In the genomic region with DNA sequence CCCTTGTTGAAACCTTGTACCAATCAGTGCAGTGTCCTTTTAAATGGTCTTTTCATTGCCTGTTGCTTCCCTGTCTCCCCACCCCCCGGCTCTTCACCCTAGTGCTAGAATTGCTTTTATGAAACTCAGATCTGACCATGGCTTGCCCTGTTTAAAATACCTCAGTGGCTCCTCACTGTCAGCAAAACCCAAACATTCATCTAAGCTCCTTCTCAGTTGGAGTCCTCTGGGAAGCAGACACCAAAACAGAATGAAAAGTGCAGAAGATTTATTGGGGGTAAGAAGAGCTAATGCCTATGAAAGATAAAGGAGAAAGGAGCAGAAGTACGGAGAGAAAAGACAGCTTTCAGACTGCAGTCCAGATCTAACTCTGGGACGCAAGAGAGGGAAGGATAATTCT, we compare ENCODE assay signal across 11 cellular contexts. TPM values are rescaled to one million over a fixed set of nuclear protein-coding genes. Genes with fewer than 3 reads are reported as not detected.
DNase-seq lines count a peak whose midpoint lies in the region; ATAC-seq and TF ChIP-seq lines count a peak whose summit lies in the region.
"Had no signal": no experiment of that assay in that cellular context is flagged by ENCODE, and none has a peak within 500 bp of the region (broad histone marks: within the 10 kb centered on the region; RNA-seq: fewer than 3 reads in every experiment).

No MANE protein-coding gene starts in this region.

- H3K27me3 ChIP-seq in right lobe of liver: no peaks in the 10 kb centered on the region
- H3K27me3 ChIP-seq: body of pancreas had no signal

- H3K27ac Mint-ChIP-seq in activated CD8-positive, alpha-beta T cell treated with anti-CD3 and anti-CD28 coated beads for 36 hours: peak overlapping the region; percentile 4
- H3K27ac Mint-ChIP-seq in activated CD8-positive, alpha-beta T cell treated with anti-CD3 and anti-CD28 coated beads, Interleukin-2, amount 10 ng/mL, durations not matched to agents 7 days and 5 days: no peak overlapping the region
- H3K27ac Mint-ChIP-seq in activated naive CD8-positive, alpha-beta T cell: peak overlapping the region; percentile 23
- peak overlapping the region; percentile 98 for H3K27ac Mint-ChIP-seq in stimulated activated effector memory CD8-positive, alpha-beta T cell treated with anti-CD3 and anti-CD28 coated beads, Interleukin-12 subunit alpha, Interleukin-12 subunit beta, amount 100 ng/mL, for 72 hours

- CTCF ChIA-PET in activated CD8-positive, alpha-beta T cell treated with anti-CD3 and anti-CD28 coated beads for 36 hours (lab: Charles Lee): interaction anchor here (1.2 to 5.8 kb wide), 2 partner anchors 8 to 30 kb away, joined by 3 to 46 read pairs; no protein-coding TSS in a partner anchor
- CTCF ChIA-PET in activated CD8-positive, alpha-beta T cell treated with anti-CD3 and anti-CD28 coated beads, Interleukin-2, amount 10 ng/mL, durations not matched to agents 7 days and 5 days (lab: Charles Lee): interaction anchor here (1.0 to 7.3 kb wide), 2 partner anchors 8 to 32 kb away, joined by 3 to 60 read pairs; no protein-coding TSS in a partner anchor

- H3K27ac ChIP-seq in right lobe of liver: peak overlapping the region in 2 of 3 donors; percentile 54 to 62
- H3K27ac ChIP-seq: GM23248 had no signal

- no peaks in the 10 kb centered on the region for H3K9me3 ChIP-seq in right lobe of liver
- H3K9me3 ChIP-seq: body of pancreas had no signal

- peaks cover 34% of the 10 kb centered on the region for H3K36me3 Mint-ChIP-seq in activated CD8-positive, alpha-beta T cell treated with anti-CD3 and anti-CD28 coated beads for 36 hours (ENCODE audit: low read depth)
- H3K36me3 Mint-ChIP-seq in activated CD8-positive, alpha-beta T cell treated with anti-CD3 and anti-CD28 coated beads, Interleukin-2, amount 10 ng/mL, durations not matched to agents 7 days and 5 days (ENCODE audit: low read depth): peaks cover 72% of the 10 kb centered on the region
- H3K36me3 Mint-ChIP-seq in activated naive CD8-positive, alpha-beta T cell: peaks cover 22% of the 10 kb centered on the region
- peaks cover 14% of the 10 kb centered on the region for H3K36me3 Mint-ChIP-seq in stimulated activated effector memory CD8-positive, alpha-beta T cell treated with anti-CD3 and anti-CD28 coated beads, Interleukin-12 subunit alpha, Interleukin-12 subunit beta, amount 100 ng/mL, for 72 hours

- H3K4me3 Mint-ChIP-seq in activated CD8-positive, alpha-beta T cell treated with anti-CD3 and anti-CD28 coated beads for 36 hours: no peak overlapping the region
- H3K4me3 Mint-ChIP-seq in activated CD8-positive, alpha-beta T cell treated with anti-CD3 and anti-CD28 coated beads, Interleukin-2, amount 10 ng/mL, durations not matched to agents 7 days and 5 days: no peak overlapping the region
- no peak overlapping the region for H3K4me3 Mint-ChIP-seq in activated naive CD8-positive, alpha-beta T cell
- H3K4me3 Mint-ChIP-seq in stimulated activated effector memory CD8-positive, alpha-beta T cell treated with anti-CD3 and anti-CD28 coated beads, Interleukin-12 subunit alpha, Interleukin-12 subunit beta, amount 100 ng/mL, for 72 hours: no peak overlapping the region

- no peaks in the 10 kb centered on the region for H3K9me3 Mint-ChIP-seq in activated CD8-positive, alpha-beta T cell treated with anti-CD3 and anti-CD28 coated beads for 36 hours
- no peaks in the 10 kb centered on the region for H3K9me3 Mint-ChIP-seq in activated CD8-positive, alpha-beta T cell treated with anti-CD3 and anti-CD28 coated beads, Interleukin-2, amount 10 ng/mL, durations not matched to agents 7 days and 5 days (ENCODE audit: insufficient read depth)
- no peaks in the 10 kb centered on the region for H3K9me3 Mint-ChIP-seq in activated naive CD8-positive, alpha-beta T cell (ENCODE audit: low read depth)
- H3K9me3 Mint-ChIP-seq in stimulated activated effector memory CD8-positive, alpha-beta T cell treated with anti-CD3 and anti-CD28 coated beads, Interleukin-12 subunit alpha, Interleukin-12 subunit beta, amount 100 ng/mL, for 72 hours: no peaks in the 10 kb centered on the region

- no peak for DNase-seq in activated CD8-positive, alpha-beta T cell treated with anti-CD3 and anti-CD28 coated beads for 36 hours
- no peak for DNase-seq in activated CD8-positive, alpha-beta T cell treated with anti-CD3 and anti-CD28 coated beads, Interleukin-2, amount 10 ng/mL, durations not matched to agents 7 days and 5 days
- DNase-seq in right lobe of liver (no peak), hypothalamus (lab: John Stamatoyannopoulos, UW) (no peak)
- DNase-seq in stimulated activated effector memory CD8-positive, alpha-beta T cell treated with anti-CD3 and anti-CD28 coated beads, Interleukin-12 subunit alpha, Interleukin-12 subunit beta, amount 100 ng/mL, for 72 hours (ENCODE audit: low spot score in 2 of 2): no peak
- DNase-seq: body of pancreas, GM23248, retina had no signal

- WGBS in right lobe of liver (ENCODE audit: insufficient coverage, low coverage, low lambda C conversion rate, missing lambda C conversion rate): 74% methylated on average over 3 of the region's 3 CpGs

- POLR2A ChIA-PET in activated CD8-positive, alpha-beta T cell treated with anti-CD3 and anti-CD28 coated beads for 36 hours (lab: Charles Lee): interaction anchor here (4.3 to 24.7 kb wide), 3 partner anchors 7 to 52 kb away, joined by 25 to 1131 read pairs (median 89); partner anchors contain the start of gene IRF1
- POLR2A ChIA-PET in activated CD8-positive, alpha-beta T cell treated with anti-CD3 and anti-CD28 coated beads, Interleukin-2, amount 10 ng/mL, durations not matched to agents 7 days and 5 days (lab: Charles Lee): interaction anchor here (5.7 to 5.9 kb wide), 2 partner anchors 8 to 56 kb away, joined by 40 to 57 read pairs; partner anchors contain the start of gene IRF1

- TF ChIP-seq CTCF in activated CD8-positive, alpha-beta T cell treated with anti-CD3 and anti-CD28 coated beads for 36 hours (IDR thresholded peaks at IDR 0.05): no peak
- no peak for TF ChIP-seq CTCF in right lobe of liver (IDR thresholded peaks at IDR 0.05)

- peaks cover 0 to 39% (median 9%) of the 10 kb centered on the region in 4 donors for H3K4me1 ChIP-seq in right lobe of liver

- H3K4me1 Mint-ChIP-seq in activated CD8-positive, alpha-beta T cell treated with anti-CD3 and anti-CD28 coated beads for 36 hours (ENCODE audit: low read depth): peaks cover 86% of the 10 kb centered on the region
- peaks cover 91% of the 10 kb centered on the region for H3K4me1 Mint-ChIP-seq in activated CD8-positive, alpha-beta T cell treated with anti-CD3 and anti-CD28 coated beads, Interleukin-2, amount 10 ng/mL, durations not matched to agents 7 days and 5 days (ENCODE audit: low read depth)
- H3K4me1 Mint-ChIP-seq in activated naive CD8-positive, alpha-beta T cell (ENCODE audit: low read depth): peaks cover 88% of the 10 kb centered on the region
- peaks cover 90% of the 10 kb centered on the region for H3K4me1 Mint-ChIP-seq in stimulated activated effector memory CD8-positive, alpha-beta T cell treated with anti-CD3 and anti-CD28 coated beads, Interleukin-12 subunit alpha, Interleukin-12 subunit beta, amount 100 ng/mL, for 72 hours

- H3K27me3 Mint-ChIP-seq in activated CD8-positive, alpha-beta T cell treated with anti-CD3 and anti-CD28 coated beads for 36 hours: no peaks in the 10 kb centered on the region
- no peaks in the 10 kb centered on the region for H3K27me3 Mint-ChIP-seq in activated CD8-positive, alpha-beta T cell treated with anti-CD3 and anti-CD28 coated beads, Interleukin-2, amount 10 ng/mL, durations not matched to agents 7 days and 5 days (ENCODE audit: low read depth)
- no peaks in the 10 kb centered on the region for H3K27me3 Mint-ChIP-seq in activated naive CD8-positive, alpha-beta T cell

- TF ChIP-seq POLR2A in right lobe of liver (IDR thresholded peaks at IDR 0.05): no peak

- intact Hi-C loops in activated CD8-positive, alpha-beta T cell treated with anti-CD3 and anti-CD28 coated beads for 36 hours (cut with micrococcal nuclease): no loop called here
- intact Hi-C loops in right lobe of liver (cut with DNase I): no loop called here

- no peak for ATAC-seq in activated CD8-positive, alpha-beta T cell treated with anti-CD3 and anti-CD28 coated beads for 36 hours
- no peak for ATAC-seq in activated CD8-positive, alpha-beta T cell treated with anti-CD3 and anti-CD28 coated beads, Interleukin-2, amount 10 ng/mL, durations not matched to agents 7 days and 5 days
- ATAC-seq in right lobe of liver (no peak), HG03460 (IDR thresholded peaks at IDR 0.05; ENCODE audit: unreplicated experiment) (no peak), GM21737 (IDR thresholded peaks at IDR 0.05; ENCODE audit: unreplicated experiment) (no peak)
- ATAC-seq in stimulated activated effector memory CD8-positive, alpha-beta T cell treated with anti-CD3 and anti-CD28 coated beads, Interleukin-12 subunit alpha, Interleukin-12 subunit beta, amount 100 ng/mL, for 72 hours: no peak
- ATAC-seq: body of pancreas had no signal

- H3K4me3 ChIP-seq in right lobe of liver: no peak overlapping the region
- H3K4me3 ChIP-seq: body of pancreas, GM23248 had no signal

- H3K36me3 ChIP-seq in right lobe of liver: no peaks in the 10 kb centered on the region

RNA-seq across cellular contexts. Expression of gene IRF1, which starts 56.2 kb away (rescaled TPM):
- 100 to 1,000 TPM; 121 to 128 TPM for total RNA-seq in activated CD8-positive, alpha-beta T cell treated with anti-CD3 and anti-CD28 coated beads for 36 hours
- total RNA-seq in activated CD8-positive, alpha-beta T cell treated with anti-CD3 and anti-CD28 coated beads, Interleukin-2, amount 10 ng/mL, durations not matched to agents 7 days and 5 days: 100 to 1,000 TPM; 221 to 228 TPM
- 10 to 100 TPM; 23.9 to 38.3 (median 30.2) TPM for total RNA-seq in right lobe of liver
